Comparison of ENCODE assay signal across 8 cellular contexts in the genomic region with DNA sequence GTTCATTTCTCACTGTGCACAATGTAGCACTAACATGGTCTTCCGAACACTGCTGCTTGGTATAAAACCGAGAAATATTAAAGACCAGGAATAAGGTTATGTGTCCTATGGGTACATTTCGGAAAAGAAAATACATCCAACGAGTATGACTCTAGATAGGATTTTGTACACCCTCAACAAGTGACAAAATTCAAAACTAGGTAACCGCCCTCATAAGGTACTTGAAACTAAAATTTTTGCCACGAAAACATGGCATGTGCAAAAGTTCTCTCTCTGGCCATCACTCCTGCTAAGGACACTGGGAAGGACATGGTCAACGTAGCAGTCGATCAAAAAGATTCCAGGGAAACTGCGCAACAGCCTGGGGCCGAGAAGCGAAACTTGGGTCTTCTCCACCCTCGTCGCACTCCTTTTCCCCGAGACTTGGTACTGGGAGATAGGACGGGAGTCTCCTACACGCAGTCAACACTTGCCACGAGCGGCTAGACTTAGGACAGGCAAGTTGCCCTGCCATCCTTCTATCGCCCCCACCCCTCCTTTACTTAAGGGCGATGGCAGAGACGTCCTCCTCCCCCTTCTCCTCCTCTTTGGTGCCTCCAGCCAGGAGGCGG. TPM values are rescaled to one million over a fixed set of nuclear protein-coding genes. Genes with fewer than 3 reads are reported as not detected.
DNase-seq lines count a peak whose midpoint lies in the region; ATAC-seq lines count a peak whose summit lies in the region.

No MANE protein-coding gene starts in this region.

- no peaks in the 10 kb centered on the region for H3K9me3 Mint-ChIP-seq in activated T-cell treated with anti-CD3 and anti-CD28 coated beads, Interleukin-2, amount 50 U/mL, for 4 hours
- no peaks in the 10 kb centered on the region for H3K9me3 Mint-ChIP-seq in activated naive CD8-positive, alpha-beta T cell treated with anti-CD3 and anti-CD28 coated beads, Interleukin-2, amount 50 U/mL, for 24 hours

- peaks cover 49% of the 10 kb centered on the region for H3K4me1 Mint-ChIP-seq in activated T-cell treated with anti-CD3 and anti-CD28 coated beads, Interleukin-2, amount 50 U/mL, for 4 hours (ENCODE audit: low read depth)
- peaks cover 63% of the 10 kb centered on the region for H3K4me1 Mint-ChIP-seq in activated naive CD8-positive, alpha-beta T cell treated with anti-CD3 and anti-CD28 coated beads, Interleukin-2, amount 50 U/mL, for 24 hours

- H3K27me3 Mint-ChIP-seq in activated T-cell treated with anti-CD3 and anti-CD28 coated beads, Interleukin-2, amount 50 U/mL, for 4 hours (ENCODE audit: low read depth) = no peaks in the 10 kb centered on the region
- no peaks in the 10 kb centered on the region for H3K27me3 Mint-ChIP-seq in activated naive CD8-positive, alpha-beta T cell treated with anti-CD3 and anti-CD28 coated beads, Interleukin-2, amount 50 U/mL, for 24 hours

- DNase-seq in activated T-cell treated with anti-CD3 and anti-CD28 coated beads, Interleukin-2, amount 50 U/mL, for 4 hours = no peak
- no peak for DNase-seq in activated T-cell treated with anti-CD3 and anti-CD28 coated beads for 4 hours
- DNase-seq in activated naive CD8-positive, alpha-beta T cell treated with anti-CD3 and anti-CD28 coated beads, Interleukin-2, amount 50 U/mL, for 24 hours = no peak
- no peak for DNase-seq in left cardiac atrium
- DNase-seq in pons (ENCODE audit: low spot score) = peak; percentile 97
- no peak for DNase-seq in stimulated activated CD4-positive, alpha-beta T cell treated with anti-CD3 and anti-CD28 coated beads, Interleukin-15, amount 100 ng/mL, for 24 hours

- intact Hi-C loops in left cardiac atrium (cut with DNase I) = loop anchor here in 1 of 2 donors (10.0 kb wide), 1 partner anchor 73 kb away; the partner anchor contains the start of gene CEP350

- H3K36me3 Mint-ChIP-seq in activated T-cell treated with anti-CD3 and anti-CD28 coated beads, Interleukin-2, amount 50 U/mL, for 4 hours (ENCODE audit: insufficient read depth) = peaks cover 14% of the 10 kb centered on the region
- peaks cover 21% of the 10 kb centered on the region for H3K36me3 Mint-ChIP-seq in activated naive CD8-positive, alpha-beta T cell treated with anti-CD3 and anti-CD28 coated beads, Interleukin-2, amount 50 U/mL, for 24 hours (ENCODE audit: low read depth)

- H3K27ac ChIP-seq in KOPT-K1 (ENCODE audit: low read depth, low read length, poor library complexity, severe bottlenecking) = peak overlapping the region; percentile 95

- H3K4me3 Mint-ChIP-seq in activated T-cell treated with anti-CD3 and anti-CD28 coated beads, Interleukin-2, amount 50 U/mL, for 4 hours = peak overlapping the region; percentile 90
- H3K4me3 Mint-ChIP-seq in activated naive CD8-positive, alpha-beta T cell treated with anti-CD3 and anti-CD28 coated beads, Interleukin-2, amount 50 U/mL, for 24 hours = peak overlapping the region; percentile 92

- peak in 1 of 2 donors; percentile 3 for ATAC-seq in activated T-cell treated with anti-CD3 and anti-CD28 coated beads, Interleukin-2, amount 50 U/mL, for 4 hours
- ATAC-seq in activated naive CD8-positive, alpha-beta T cell treated with anti-CD3 and anti-CD28 coated beads, Interleukin-2, amount 50 U/mL, for 24 hours = no peak
- peak; percentile 31 to 35 for ATAC-seq in left cardiac atrium
- no peak for ATAC-seq in GM18502 (IDR thresholded peaks at IDR 0.05; ENCODE audit: poor library complexity, unreplicated experiment)

- peaks cover 25% of the 10 kb centered on the region for H3K36me3 ChIP-seq in KOPT-K1 (ENCODE audit: insufficient read depth, low read length)

- no peaks in the 10 kb centered on the region for H3K9me3 ChIP-seq in KOPT-K1 (ENCODE audit: insufficient read depth, low read length, poor library complexity, severe bottlenecking)

- H3K27ac Mint-ChIP-seq in activated naive CD8-positive, alpha-beta T cell treated with anti-CD3 and anti-CD28 coated beads, Interleukin-2, amount 50 U/mL, for 24 hours = peak overlapping the region; percentile 98

RNA-seq across cellular contexts. Expression of gene TOR1AIP1, which starts 0.3 kb away (rescaled TPM):
- 10 to 100 TPM; 39.2 to 46.7 (median 40.2) TPM for total RNA-seq in activated T-cell treated with anti-CD3 and anti-CD28 coated beads, Interleukin-2, amount 50 U/mL, for 4 hours
- 10 to 100 TPM; 48.3 to 50.4 TPM for total RNA-seq in left cardiac atrium

RNA-seq across cellular contexts. Expression of gene TOR1AIP2, which starts 4.1 kb away (rescaled TPM):
- 10 to 100 TPM; 61.7 to 64.1 (median 62.9) TPM for total RNA-seq in activated T-cell treated with anti-CD3 and anti-CD28 coated beads, Interleukin-2, amount 50 U/mL, for 4 hours
- 10 to 100 TPM; 40.8 to 55.7 TPM for total RNA-seq in left cardiac atrium

Comparison
In these comparisons a context has a peak if more than half of its experiments do, and no peak if none do; other contexts are left out.
1. ATAC-seq: peak in left cardiac atrium (2 of 2); none in activated naive CD8-positive, alpha-beta T cell treated with anti-CD3 and anti-CD28 coated beads, Interleukin-2, amount 50 U/mL, for 24 hours (single experiment) and GM18502 (single experiment).